ENCODE assay signal across 8 cellular contexts in genomic region chr17:74922694-74923537, GRCh38. TPM values are rescaled to one million over a fixed set of nuclear protein-coding genes. Genes with fewer than 3 reads are reported as not detected.
A peak's percentile ranks its signal among the peaks of the same experiment; 100 is the strongest.
DNase-seq lines count a peak whose midpoint lies in the region; ATAC-seq and TF ChIP-seq lines count a peak whose summit lies in the region.

USH1G (minus strand) TSS chr17:74923255; CDS start chr17:74923073, 182 bp downstream.

- peak; percentile 22 to 26 for ATAC-seq in CD4-positive, CD25-positive, alpha-beta regulatory T cell (ENCODE audit: low read depth in 2 of 2)
- ATAC-seq in mucosa of descending colon, result peak; percentile 38
- ATAC-seq in HG02623 (IDR thresholded peaks at IDR 0.05; ENCODE audit: unreplicated experiment), result no peak
- ATAC-seq in GM19324 (IDR thresholded peaks at IDR 0.05; ENCODE audit: low FRiP score, unreplicated experiment), result no peak
- ATAC-seq in HG02884 (IDR thresholded peaks at IDR 0.05; ENCODE audit: unreplicated experiment), result no peak

- no peaks in the 10 kb centered on the region for H3K79me2 ChIP-seq in KMS-11 (ENCODE audit: insufficient read depth, low read depth)

- H2AFZ ChIP-seq in KMS-11 (ENCODE audit: low read depth), result peak within 1 kb of the TSS; percentile 61

- H3K27me3 Mint-ChIP-seq in CD4-positive, CD25-positive, alpha-beta regulatory T cell, result peaks cover 68% of the 10 kb centered on the region

- peak within 1 kb of the TSS in 3 of 4 donors; percentile 54 to 67 (median 58) for H3K4me3 Mint-ChIP-seq in CD4-positive, CD25-positive, alpha-beta regulatory T cell

- H3K4me1 Mint-ChIP-seq in CD4-positive, CD25-positive, alpha-beta regulatory T cell, result peaks cover 0 to 22% (median 0%) of the 10 kb centered on the region in 4 donors

- no peaks in the 10 kb centered on the region for H3K9me3 ChIP-seq in CD4-positive, CD25-positive, alpha-beta regulatory T cell (ENCODE audit: control insufficient read depth in 2 of 2, low read length in 2 of 2)
- no peaks in the 10 kb centered on the region for H3K9me3 ChIP-seq in colonic mucosa
- H3K9me3 ChIP-seq in mucosa of descending colon, result no peaks in the 10 kb centered on the region

- peak within 1 kb of the TSS; percentile 54; the same call in 1 of the 2 replicates for H3K4me2 ChIP-seq in KMS-11

- no peak within 1 kb of the TSS for H3K4me3 ChIP-seq in CD4-positive, CD25-positive, alpha-beta regulatory T cell (ENCODE audit: low read depth, low read length)
- H3K4me3 ChIP-seq in KMS-11 (IDR thresholded peaks at IDR 0.05; ENCODE audit: insufficient read depth, low read depth, low read length) (no peak within 1 kb of the TSS), colonic mucosa (peak within 1 kb of the TSS; percentile 20), mucosa of descending colon (no peak within 1 kb of the TSS)

- H3K27ac Mint-ChIP-seq in CD4-positive, CD25-positive, alpha-beta regulatory T cell, result no peak within 1 kb of the TSS

- H3K4me1 ChIP-seq in CD4-positive, CD25-positive, alpha-beta regulatory T cell (ENCODE audit: control insufficient read depth, insufficient read depth, low read length, poor library complexity, severe bottlenecking), result peaks cover 19% of the 10 kb centered on the region
- no peaks in the 10 kb centered on the region for H3K4me1 ChIP-seq in KMS-11 (ENCODE audit: low read depth, poor library complexity, severe bottlenecking)
- peaks cover 12% of the 10 kb centered on the region for H3K4me1 ChIP-seq in colonic mucosa
- H3K4me1 ChIP-seq in mucosa of descending colon (ENCODE audit: low read depth), result peaks cover 11% of the 10 kb centered on the region

- intact Hi-C loops in colonic mucosa (cut with DNase I) (no loop called here), mucosa of descending colon (cut with DNase I, micrococcal nuclease) (no loop called here)

- DNase-seq in CD4-positive, CD25-positive, alpha-beta regulatory T cell, result no peak
- DNase-seq in colonic mucosa (no peak), mucosa of descending colon (no peak), NCI-H1105 treated with DMSO at 0.1 percent for 48 hours (lab: John Stamatoyannopoulos, UW) (no peak)

- peaks cover 9% of the 10 kb centered on the region for H3K27me3 ChIP-seq in CD4-positive, CD25-positive, alpha-beta regulatory T cell (ENCODE audit: control insufficient read depth, insufficient read depth, low read length)
- H3K27me3 ChIP-seq in KMS-11 (ENCODE audit: insufficient read depth, low read depth) (peaks cover 56% of the 10 kb centered on the region), colonic mucosa (peaks cover 71% of the 10 kb centered on the region)

- H3K9ac ChIP-seq in KMS-11 (no peak within 1 kb of the TSS), colonic mucosa (ENCODE audit: low read depth in 2 of 2, low read length in 2 of 2) (no peak within 1 kb of the TSS)

- no peak within 1 kb of the TSS for H3K27ac ChIP-seq in CD4-positive, CD25-positive, alpha-beta regulatory T cell (ENCODE audit: insufficient read depth, low read length, poor library complexity, severe bottlenecking)
- H3K27ac ChIP-seq in KMS-11, result no peak within 1 kb of the TSS
- H3K27ac ChIP-seq in colonic mucosa, result no peak within 1 kb of the TSS

- H3K36me3 ChIP-seq in CD4-positive, CD25-positive, alpha-beta regulatory T cell (ENCODE audit: control insufficient read depth, insufficient read depth, low read length), result no peaks in the 10 kb centered on the region
- no peaks in the 10 kb centered on the region for H3K36me3 ChIP-seq in KMS-11 (ENCODE audit: insufficient read depth)
- H3K36me3 ChIP-seq in colonic mucosa, result no peaks in the 10 kb centered on the region
- H3K36me3 ChIP-seq in mucosa of descending colon (ENCODE audit: low read depth), result no peaks in the 10 kb centered on the region

- no peak for TF ChIP-seq CTCF in KMS-11 (conservative IDR thresholded peaks at IDR 0.05; ENCODE audit: low read depth, low read length)
- no peak for TF ChIP-seq CTCF in colonic mucosa (IDR thresholded peaks at IDR 0.05)
- TF ChIP-seq CTCF in mucosa of descending colon (IDR thresholded peaks at IDR 0.05), result no peak

- H4K20me1 ChIP-seq in KMS-11 (ENCODE audit: insufficient read depth), result no peaks in the 10 kb centered on the region

- no peaks in the 10 kb centered on the region for H3K36me3 Mint-ChIP-seq in CD4-positive, CD25-positive, alpha-beta regulatory T cell

- H3K9me3 Mint-ChIP-seq in CD4-positive, CD25-positive, alpha-beta regulatory T cell, result peaks cover 0 to 1% (median 0%) of the 10 kb centered on the region in 7 donors

RNA-seq across cellular contexts. Expression of gene USH1G, which starts in this region (rescaled TPM):
- not detected for total RNA-seq in CD4-positive, CD25-positive, alpha-beta regulatory T cell
- not detected for polyA plus RNA-seq in CD4-positive, CD25-positive, alpha-beta regulatory T cell
- total RNA-seq in colonic mucosa (under 1 TPM in 1 of 2 donors, not detected in 1; 0.05 TPM), mucosa of descending colon (not detected)

Comparison
In these comparisons a context has a peak if more than half of its experiments do, and no peak if none do; other contexts are left out.
1. Peak in ATAC-seq in CD4-positive, CD25-positive, alpha-beta regulatory T cell; RNA of the gene not detected or under 1 TPM.
2. Peak in ATAC-seq in mucosa of descending colon; RNA of the gene not detected or under 1 TPM.